Comparison of ENCODE assay signal across 24 cellular contexts in genomic region chr2:165810418-165810817, GRCh38.
"Had no signal": no experiment of that assay in that cellular context is flagged by ENCODE, and none has a peak within 500 bp of the region (broad histone marks: within the 10 kb centered on the region; RNA-seq: fewer than 3 reads in every experiment).

No MANE protein-coding gene starts in this region.

- H3K27me3 ChIP-seq: SJSA1 had no signal

- H3K9ac ChIP-seq: KMS-11 had no signal

- H3K9me3 ChIP-seq: SJSA1 had no signal

- H3K36me3 ChIP-seq: SJSA1 had no signal

- H3K27ac ChIP-seq: KMS-11, SJSA1, SK-N-MC had no signal

- H3K4me3 ChIP-seq: SJSA1, SK-N-MC had no signal

- ATAC-seq: HepG2 had no signal

- DNase-seq: IMR-90, Kasumi-1, MV-4-11, NCI-H1048, NCI-H1105 treated with DMSO at 0.1 percent for 48 hours, NCI-H1417 treated with DMSO at 0.1 percent for 48 hours, NCI-H146, NCI-H1694 treated with DMSO at 0.1 percent for 48 hours, NCI-H1930, NCI-H2081 treated with DMSO at 0.1 percent for 48 hours, NCI-H2171 treated with DMSO at 0.1 percent for 48 hours, NCI-H226, NCI-H446, NCI-H510A, NCI-H524 treated with DMSO at 0.1 percent for 48 hours, NCI-H69, NCI-H774, Right ventricle myocardium superior, RPMI8226, SIG-M5 had no signal

- H3K4me2 ChIP-seq: KMS-11 had no signal

- H3K4me1 ChIP-seq: SJSA1 had no signal
